ENCODE assay signal across 10 cellular contexts in genomic region chr11:32172771-32173170, GRCh38.
DNase-seq lines count a peak whose midpoint lies in the region; ATAC-seq and TF ChIP-seq lines count a peak whose summit lies in the region.
"Had no signal": no experiment of that assay in that cellular context is flagged by ENCODE, and none has a peak within 500 bp of the region (broad histone marks: within the 10 kb centered on the region; RNA-seq: fewer than 3 reads in every experiment).

No MANE protein-coding gene starts in this region.

- H3K36me3 Mint-ChIP-seq in CD8-positive, alpha-beta memory T cell = peaks cover 0 to 1% (median 0%) of the 10 kb centered on the region in 3 donors

- H3K4me3 Mint-ChIP-seq in CD8-positive, alpha-beta memory T cell = no peak overlapping the region
- H3K4me3 Mint-ChIP-seq: activated naive CD4-positive, alpha-beta T cell treated with anti-CD3 and anti-CD28 coated beads for 36 hours had no signal

- H3K9me3 Mint-ChIP-seq in CD8-positive, alpha-beta memory T cell = no peaks in the 10 kb centered on the region
- H3K9me3 Mint-ChIP-seq: activated naive CD4-positive, alpha-beta T cell treated with anti-CD3 and anti-CD28 coated beads for 36 hours had no signal

- CTCF ChIA-PET in CD8-positive, alpha-beta memory T cell (lab: Charles Lee) = no interaction called here

- WGBS in heart left ventricle, 4 donors = 31 to 47% (median 41%) methylated on average over 11 of the region's 11 CpGs
- 50% methylated on average over 11 of the region's 11 CpGs for whole genome bisulfite sequencing in right lobe of liver (ENCODE audit: insufficient coverage, low coverage, low lambda C conversion rate, missing lambda C conversion rate)

- H3K27me3 Mint-ChIP-seq in CD8-positive, alpha-beta memory T cell = peaks cover 3 to 4% of the 10 kb centered on the region in 2 donors

- no peak overlapping the region for H3K27ac Mint-ChIP-seq in CD8-positive, alpha-beta memory T cell
- H3K27ac Mint-ChIP-seq: activated naive CD4-positive, alpha-beta T cell treated with anti-CD3 and anti-CD28 coated beads for 36 hours had no signal

- ATAC-seq in heart left ventricle (peak in 1 of 4 donors; percentile 37), right lobe of liver (no peak)

- H3K27me3 ChIP-seq in heart left ventricle (peaks cover 0 to 7% (median 0%) of the 10 kb centered on the region in 9 donors), right lobe of liver (no peaks in the 10 kb centered on the region)
- H3K27me3 ChIP-seq in CD8-positive, alpha-beta memory T cell (ENCODE audit: insufficient read depth, low read length, poor library complexity, severe bottlenecking) = no peaks in the 10 kb centered on the region

- H3K36me3 ChIP-seq in heart left ventricle = no peaks in the 10 kb centered on the region
- H3K36me3 ChIP-seq in right lobe of liver = no peaks in the 10 kb centered on the region
- no peaks in the 10 kb centered on the region for H3K36me3 ChIP-seq in CD8-positive, alpha-beta memory T cell (ENCODE audit: insufficient read depth, low read length)

- H3K9me3 ChIP-seq in heart left ventricle (no peaks in the 10 kb centered on the region), right lobe of liver (no peaks in the 10 kb centered on the region)
- no peaks in the 10 kb centered on the region for H3K9me3 ChIP-seq in CD8-positive, alpha-beta memory T cell (ENCODE audit: low read length)

- TF ChIP-seq CTCF in AG09309 (IDR thresholded peaks at IDR 0.05; ENCODE audit: control insufficient read depth, insufficient read depth, low read depth, low read length, missing control alignments) (no peak), heart left ventricle (IDR thresholded peaks at IDR 0.05) (no peak), right lobe of liver (IDR thresholded peaks at IDR 0.05) (no peak)

- peaks cover 0 to 9% (median 0%) of the 10 kb centered on the region in 12 donors for H3K4me1 ChIP-seq in heart left ventricle
- no peaks in the 10 kb centered on the region for H3K4me1 ChIP-seq in right lobe of liver
- H3K4me1 ChIP-seq in CD8-positive, alpha-beta memory T cell (ENCODE audit: insufficient read depth, low read length) = no peaks in the 10 kb centered on the region

- H3K27ac ChIP-seq in heart left ventricle = peak overlapping the region in 2 of 12 donors; percentile 9 to 50
- H3K27ac ChIP-seq in right lobe of liver = no peak overlapping the region
- H3K27ac ChIP-seq in CD8-positive, alpha-beta memory T cell (ENCODE audit: low read depth, low read length) = no peak overlapping the region

- TF ChIP-seq POLR2A in heart left ventricle (IDR thresholded peaks at IDR 0.05) = no peak
- TF ChIP-seq POLR2A in right lobe of liver (IDR thresholded peaks at IDR 0.05) = no peak

- POLR2A ChIA-PET in CD8-positive, alpha-beta memory T cell (lab: Charles Lee) = no interaction called here

- no peak for DNase-seq in AG09309 (ENCODE audit: low read depth)
- peak; percentile 3 for DNase-seq in RPMI7951 (ENCODE audit: low read depth)
- DNase-seq in heart left ventricle = peak in 1 of 5 donors; percentile 29
- peak; percentile 12 for DNase-seq in pons (ENCODE audit: low spot score)
- DNase-seq in HT-29 (ENCODE audit: low spot score) = no peak
- DNase-seq in right lobe of liver = no peak
- no peak for DNase-seq in GM19238 (ENCODE audit: insufficient read length, low spot score)
- DNase-seq in CD8-positive, alpha-beta memory T cell = no peak

- peak overlapping the region; percentile 32 for H3K4me3 ChIP-seq in AG09309 (ENCODE audit: control insufficient read depth, low read depth, low read length)
- H3K4me3 ChIP-seq in heart left ventricle = peak overlapping the region in 9 of 12 donors; percentile 33 to 52 (median 40)
- H3K4me3 ChIP-seq in right lobe of liver = no peak overlapping the region
- no peak overlapping the region for H3K4me3 ChIP-seq in CD8-positive, alpha-beta memory T cell (ENCODE audit: low read length)
- H3K4me3 ChIP-seq: lung had no signal

- intact Hi-C loops in heart left ventricle (cut with DNase I) = loop anchor here in 9 of 10 donors (1.0 to 10.0 kb wide), 9 partner anchors 120 to 1068 kb away; no protein-coding TSS in a partner anchor
- intact Hi-C loops in right lobe of liver (cut with DNase I) = loop anchor here in 1 of 2 donors (2.0 kb wide), 1 partner anchor 120 kb away; no protein-coding TSS in a partner anchor

- H3K4me1 Mint-ChIP-seq in CD8-positive, alpha-beta memory T cell = peaks cover 13 to 32% (median 18%) of the 10 kb centered on the region in 3 donors

Comparison
In these comparisons a context has a peak if more than half of its experiments do, and no peak if none do; other contexts are left out.
1. DNase-seq: peak in RPMI7951 (single experiment) and pons (single experiment); none in AG09309 (single experiment), HT-29 (single experiment), right lobe of liver (0 of 3), GM19238 (single experiment) and CD8-positive, alpha-beta memory T cell (0 of 5).
2. H3K4me3 ChIP-seq: peak in AG09309 (single experiment) and heart left ventricle (9 of 12); none in right lobe of liver (0 of 3) and CD8-positive, alpha-beta memory T cell (single experiment).